Comparison of ENCODE assay signal across 15 cellular contexts in genomic region chr6:128505603-128506002, GRCh38. TPM values are rescaled to one million over a fixed set of nuclear protein-coding genes. Genes with fewer than 3 reads are reported as not detected.
DNase-seq lines count a peak whose midpoint lies in the region; ATAC-seq, FAIRE-seq and TF ChIP-seq lines count a peak whose summit lies in the region.
"Had no signal": no experiment of that assay in that cellular context is flagged by ENCODE, and none has a peak within 500 bp of the region (broad histone marks: within the 10 kb centered on the region; RNA-seq: fewer than 3 reads in every experiment).

No MANE protein-coding gene starts in this region.

- no peak overlapping the region for H3K4me3 Mint-ChIP-seq in chondrocyte (ENCODE audit: unreplicated experiment)
- no peak overlapping the region for H3K4me3 Mint-ChIP-seq in activated CD4-positive, alpha-beta T cell treated with anti-CD3 and anti-CD28 coated beads for 36 hours
- no peak overlapping the region for H3K4me3 Mint-ChIP-seq in CD4-positive, alpha-beta memory T cell
- H3K4me3 Mint-ChIP-seq: CD4-positive, alpha-beta T cell; HFFc6 had no signal

- peak overlapping the region; percentile 55 for H3K27ac Mint-ChIP-seq in chondrocyte (ENCODE audit: unreplicated experiment)
- H3K27ac Mint-ChIP-seq in activated CD4-positive, alpha-beta T cell treated with anti-CD3 and anti-CD28 coated beads for 36 hours: no peak overlapping the region
- H3K27ac Mint-ChIP-seq in CD4-positive, alpha-beta memory T cell: no peak overlapping the region
- H3K27ac Mint-ChIP-seq: CD4-positive, alpha-beta T cell; HFFc6 had no signal

- H4K20me1 ChIP-seq in HepG2 (ENCODE audit: insufficient read depth, low read length): no peaks in the 10 kb centered on the region

- H3K4me3 ChIP-seq in HepG2 (replicated peaks in 1 of 3; ENCODE audit: insufficient read depth in 1 of 3, low read depth in 2 of 3, low read length in 3 of 3) (peak overlapping the region; percentile 22 to 63 (median 60); a peak in 4 of 6 replicates), transverse colon (peak overlapping the region in 1 of 4 donors; percentile 4)
- no peak overlapping the region for H3K4me3 ChIP-seq in CD4-positive, alpha-beta memory T cell (ENCODE audit: low read length in 2 of 2)

- H3K36me3 ChIP-seq in HepG2 (replicated peaks in 1 of 2; ENCODE audit: control insufficient read depth in 1 of 2, insufficient read depth in 2 of 2, low read length in 2 of 2): no peaks in the 10 kb centered on the region
- no peaks in the 10 kb centered on the region for H3K36me3 ChIP-seq in transverse colon
- no peaks in the 10 kb centered on the region for H3K36me3 ChIP-seq in CD4-positive, alpha-beta memory T cell (ENCODE audit: insufficient read depth, low read length)

- peak overlapping the region; percentile 99 for H3K4me2 ChIP-seq in HepG2 (ENCODE audit: low read depth, low read length)

- TF ChIP-seq EP300 in HepG2 (IDR thresholded peaks at IDR 0.05; ENCODE audit: low read depth in 2 of 2, low read length in 2 of 2): peak in 1 of 2 experiments; percentile 74; a peak in 2 of 4 replicates
- TF ChIP-seq EP300 in HepG2 (CRISPR knock-in tag; IDR thresholded peaks at IDR 0.05; ENCODE audit: borderline replicate concordance): no peak
- TF ChIP-seq EP300 in transverse colon (IDR thresholded peaks at IDR 0.05; ENCODE audit: low read depth): no peak

- CTCF ChIA-PET in HepG2 (lab: Yijun Ruan, JAX; ENCODE audit: low intra/inter-chr PET ratio, low total read pairs): no interaction called here
- CTCF ChIA-PET in activated CD4-positive, alpha-beta T cell treated with anti-CD3 and anti-CD28 coated beads for 36 hours (lab: Charles Lee): no interaction called here
- CTCF ChIA-PET in CD4-positive, alpha-beta memory T cell (lab: Charles Lee; ENCODE audit: partially characterized antibody): interaction anchor here (0.6 to 1.2 kb wide), 2 partner anchors 11 to 15 kb away, joined by 4 to 5 read pairs; partner anchors contain the start of gene PTPRK

- POLR2A ChIA-PET in HepG2 (lab: Yijun Ruan, JAX): interaction anchor here (0.7 to 4.6 kb wide), 9 partner anchors 8 to 443 kb away, joined by 3 to 134 read pairs (median 4); partner anchors contain the start of gene PTPRK
- POLR2A ChIA-PET in activated CD4-positive, alpha-beta T cell treated with anti-CD3 and anti-CD28 coated beads for 36 hours (lab: Charles Lee): no interaction called here
- POLR2A ChIA-PET in CD4-positive, alpha-beta memory T cell (lab: Charles Lee; ENCODE audit: partially characterized antibody): no interaction called here

- peak overlapping the region; percentile 81 for H3K9ac ChIP-seq in HepG2 (ENCODE audit: insufficient read depth, low read depth, low read length)

- no peaks in the 10 kb centered on the region for H3K9me3 Mint-ChIP-seq in chondrocyte (ENCODE audit: low read depth)
- H3K9me3 Mint-ChIP-seq in activated CD4-positive, alpha-beta T cell treated with anti-CD3 and anti-CD28 coated beads for 36 hours (ENCODE audit: low read depth): no peaks in the 10 kb centered on the region
- H3K9me3 Mint-ChIP-seq in CD4-positive, alpha-beta memory T cell: no peaks in the 10 kb centered on the region
- H3K9me3 Mint-ChIP-seq: CD4-positive, alpha-beta T cell; HFFc6 had no signal

- peak; percentile 33 for ATAC-seq in GM19463 (IDR thresholded peaks at IDR 0.05; ENCODE audit: unreplicated experiment)
- peak; percentile 55 for ATAC-seq in HepG2
- no peak for ATAC-seq in HG03045 (IDR thresholded peaks at IDR 0.05; ENCODE audit: unreplicated experiment)
- no peak for ATAC-seq in HG03095 (IDR thresholded peaks at IDR 0.05; ENCODE audit: unreplicated experiment)
- no peak for ATAC-seq in activated CD4-positive, alpha-beta T cell treated with anti-CD3 and anti-CD28 coated beads for 36 hours

- TSS peak; percentile 3 for BruUV-seq in HepG2 (replicated peaks; lab: Mats Ljungman, UMichigan)

- H3K27ac ChIP-seq in HepG2 (ENCODE audit: extremely low read length, insufficient read depth, low read length) (peak overlapping the region; percentile 98), transverse colon (peak overlapping the region; percentile 32 to 82 (median 66))
- no peak overlapping the region for H3K27ac ChIP-seq in CD4-positive, alpha-beta memory T cell (ENCODE audit: low read depth, low read length)

- H3K4me1 ChIP-seq in HepG2 (ENCODE audit: insufficient read depth, low read length): peaks cover 100% of the 10 kb centered on the region
- H3K4me1 ChIP-seq in transverse colon: peaks cover 18 to 74% (median 47%) of the 10 kb centered on the region in 4 donors
- H3K4me1 ChIP-seq in CD4-positive, alpha-beta memory T cell (ENCODE audit: insufficient read depth, low read length): no peaks in the 10 kb centered on the region

- in situ Hi-C loops in HepG2 (cut with HindIII; ENCODE audit: extremely low pct_ligation_motif_present, low pct_unique_long_range_greater_than_20kb): no loop called here
- in situ Hi-C loops in transverse colon (cut with MboI; ENCODE audit: low pct_ligation_motif_present in 1 of 4, low pct_unique_long_range_greater_than_20kb in 1 of 4, low sequenced_read_pairs in 3 of 4): loop anchor here in 1 of 4 donors (25.0 kb wide), 1 partner anchor 168 kb away; no protein-coding TSS in a partner anchor

- H3K9me3 ChIP-seq in HepG2 (ENCODE audit: low read length) (no peaks in the 10 kb centered on the region), transverse colon (no peaks in the 10 kb centered on the region)
- H3K9me3 ChIP-seq in CD4-positive, alpha-beta memory T cell (ENCODE audit: control insufficient read depth in 1 of 2, low read length in 2 of 2): no peaks in the 10 kb centered on the region

- DNase-seq in chondrocyte (ENCODE audit: low spot score) (no peak), HepG2 (ENCODE audit: low spot score) (peak; percentile 85), transverse colon (no peak)
- no peak for DNase-seq in activated CD4-positive, alpha-beta T cell treated with anti-CD3 and anti-CD28 coated beads for 36 hours
- DNase-seq in CD4-positive, alpha-beta memory T cell: no peak
- DNase-seq: CD4-positive, alpha-beta T cell; GF-D8; HFFc6; Karpas-422; NCI-H1105 treated with DMSO at 0.1 percent for 48 hours; NCI-H1930; NCI-H510A had no signal

- intact Hi-C loops in HepG2 (cut with micrococcal nuclease; ENCODE audit: unreplicated experiment): loop anchor here (5.0 kb wide), 1 partner anchor 38 kb away; no protein-coding TSS in a partner anchor
- intact Hi-C loops in transverse colon (cut with DNase I; ENCODE audit: low total_unique reads): no loop called here
- intact Hi-C loops in activated CD4-positive, alpha-beta T cell treated with anti-CD3 and anti-CD28 coated beads for 36 hours (cut with DNase I, micrococcal nuclease): no loop called here
- intact Hi-C loops in CD4-positive, alpha-beta memory T cell (cut with micrococcal nuclease): no loop called here

- H2AFZ ChIP-seq in HepG2 (ENCODE audit: low read length): no peak overlapping the region

- H3K27me3 ChIP-seq in HepG2 (ENCODE audit: control insufficient read depth in 1 of 2, insufficient read depth in 2 of 2, low read length in 2 of 2) (no peaks in the 10 kb centered on the region), transverse colon (no peaks in the 10 kb centered on the region)
- H3K27me3 ChIP-seq in CD4-positive, alpha-beta memory T cell (ENCODE audit: insufficient read depth, low read length): no peaks in the 10 kb centered on the region

- WGBS in HepG2 (ENCODE audit: low lambda C conversion rate): 0% methylated on average over 2 of the region's 2 CpGs
- 17 to 54% methylated on average over 2 of the region's 2 CpGs for WGBS in transverse colon (ENCODE audit: low coverage in 1 of 2), 2 donors

- TF ChIP-seq CTCF in chondrocyte (IDR thresholded peaks at IDR 0.05) (no peak), HepG2 (CRISPR knock-in tag; IDR thresholded peaks at IDR 0.05) (no peak), transverse colon (IDR thresholded peaks at IDR 0.05) (no peak)

- no peaks in the 10 kb centered on the region for H3K27me3 Mint-ChIP-seq in chondrocyte (ENCODE audit: low read depth)
- H3K27me3 Mint-ChIP-seq in activated CD4-positive, alpha-beta T cell treated with anti-CD3 and anti-CD28 coated beads for 36 hours: peaks cover 3% of the 10 kb centered on the region
- peaks cover 3 to 6% of the 10 kb centered on the region in 2 donors for H3K27me3 Mint-ChIP-seq in CD4-positive, alpha-beta memory T cell

- H3K79me2 ChIP-seq in HepG2 (ENCODE audit: insufficient read depth, low read length): peaks cover 82% of the 10 kb centered on the region

- peaks cover 75% of the 10 kb centered on the region for H3K4me1 Mint-ChIP-seq in chondrocyte (ENCODE audit: low read depth)
- no peaks in the 10 kb centered on the region for H3K4me1 Mint-ChIP-seq in activated CD4-positive, alpha-beta T cell treated with anti-CD3 and anti-CD28 coated beads for 36 hours
- no peaks in the 10 kb centered on the region for H3K4me1 Mint-ChIP-seq in CD4-positive, alpha-beta memory T cell

- no peaks in the 10 kb centered on the region for H3K36me3 Mint-ChIP-seq in chondrocyte (ENCODE audit: low read depth)
- H3K36me3 Mint-ChIP-seq in activated CD4-positive, alpha-beta T cell treated with anti-CD3 and anti-CD28 coated beads for 36 hours (ENCODE audit: low read depth): no peaks in the 10 kb centered on the region
- no peaks in the 10 kb centered on the region for H3K36me3 Mint-ChIP-seq in CD4-positive, alpha-beta memory T cell

- no peak for TF ChIP-seq RAD21 in HepG2 (CRISPR knock-in tag; IDR thresholded peaks at IDR 0.05)

- FAIRE-seq in HepG2 (lab: Jason Lieb, UNC): peak; percentile 42

- peak; percentile 37 to 42; a peak in 2 of 4 replicates for TF ChIP-seq POLR2A in HepG2 (IDR thresholded peaks at IDR 0.05; ENCODE audit: insufficient read depth in 1 of 2, low read depth in 2 of 2, low read length in 2 of 2)
- TF ChIP-seq POLR2A in transverse colon (IDR thresholded peaks at IDR 0.05): no peak

RNA-seq across cellular contexts. Expression of gene PTPRK, which starts 14.8 kb away (rescaled TPM):
- total RNA-seq in chondrocyte (63.3 to 69.9 TPM (median 67.0 TPM) in 3 replicates), HepG2 (2016; rRNA removed; fragmentation: Illumina TruSeq; extraction: Trizol) (52.4 and 98.3 TPM in 2 replicates), transverse colon (100 to 1,000 TPM in 2 of 4 donors, 10 to 100 TPM in 2; 88.0 to 187 (median 136) TPM)
- 29.7 and 32.9 TPM in 2 replicates for total RNA-seq in HepG2 (2016; cell fraction: cytosol; rRNA removed; fragmentation: Illumina TruSeq; extraction: Trizol; ENCODE audit: low read depth)
- 47.0 and 86.4 TPM in 2 replicates for total RNA-seq in HepG2 (2016; cell fraction: insoluble cytoplasmic fraction; rRNA removed; fragmentation: Illumina TruSeq; extraction: Trizol)
- 36.9 and 39.5 TPM in 2 replicates for total RNA-seq in HepG2 (2016; cell fraction: membrane; rRNA removed; fragmentation: Illumina TruSeq; extraction: Trizol)
- 243 and 259 TPM in 2 replicates for total RNA-seq in HepG2 (2016; cell fraction: nucleus; rRNA removed; fragmentation: Illumina TruSeq; extraction: Trizol)
- polyA plus RNA-seq in HepG2 (2011; rRNA removed): 40.0 and 43.6 TPM in 2 replicates
- polyA plus RNA-seq in HepG2 (2011; cell fraction: cytosol; rRNA removed): 26.4 and 36.1 TPM in 2 replicates
- 57.3 and 62.4 TPM in 2 replicates for polyA plus RNA-seq in HepG2 (2011; cell fraction: nucleus; rRNA removed)
- polyA plus RNA-seq in HepG2 (2012): 74.2 and 81.5 TPM in 2 replicates
- polyA plus RNA-seq in HepG2 (2016; cell fraction: cytosol; fragmentation: Illumina TruSeq; extraction: Trizol; ENCODE audit: low read depth): 14.1 and 16.7 TPM in 2 replicates
- polyA plus RNA-seq in HepG2 (2016; cell fraction: insoluble cytoplasmic fraction; fragmentation: Illumina TruSeq; extraction: Trizol; ENCODE audit: low read depth): 36.4 and 38.2 TPM in 2 replicates
- 17.6 and 19.0 TPM in 2 replicates for polyA plus RNA-seq in HepG2 (2016; cell fraction: membrane; fragmentation: Illumina TruSeq; extraction: Trizol; ENCODE audit: low read depth)
- polyA plus RNA-seq in HepG2 (2016; cell fraction: nucleus; fragmentation: Illumina TruSeq; extraction: Trizol; ENCODE audit: insufficient read depth, low read depth): 68.4 and 81.3 TPM in 2 replicates
- polyA minus RNA-seq in HepG2 (2011; rRNA and poly(A)+ RNA removed; ENCODE audit: low replicate concordance): 19.5 and 154 TPM in 2 replicates
- polyA minus RNA-seq in HepG2 (2011; cell fraction: cytosol; rRNA and poly(A)+ RNA removed): 69.6 and 97.5 TPM in 2 replicates
- 726 and 816 TPM in 2 replicates for polyA minus RNA-seq in HepG2 (2011; cell fraction: nucleus; rRNA and poly(A)+ RNA removed)
- 1 to 10 TPM; 4.1 to 5.0 TPM for total RNA-seq in activated CD4-positive, alpha-beta T cell treated with anti-CD3 and anti-CD28 coated beads for 36 hours
- under 1 TPM; 0.47 to 0.61 TPM for total RNA-seq in CD4-positive, alpha-beta memory T cell
- 1 to 10 TPM in 1 of 2 donors, not detected in 1; 1.5 TPM for polyA plus RNA-seq in CD4-positive, alpha-beta memory T cell

Comparison
In these comparisons a context has a peak if more than half of its experiments do, and no peak if none do; other contexts are left out.
1. ATAC-seq: peak in GM19463 (single experiment) and HepG2 (single experiment); none in HG03045 (single experiment), HG03095 (single experiment) and activated CD4-positive, alpha-beta T cell treated with anti-CD3 and anti-CD28 coated beads for 36 hours (single experiment).
2. H3K4me3 ChIP-seq: peak in HepG2 (3 of 3); none in CD4-positive, alpha-beta memory T cell (0 of 2).
3. RNA of gene PTPRK, which starts 14.8 kb away (total RNA-seq): 88.0 to 187 TPM in transverse colon, 29.7 to 259 TPM in HepG2 and 63.3 to 69.9 TPM in chondrocyte; 4.1 to 5.0 TPM in activated CD4-positive, alpha-beta T cell treated with anti-CD3 and anti-CD28 coated beads for 36 hours and 0.47 to 0.61 TPM in CD4-positive, alpha-beta memory T cell; every median in the first group is over 4 times any median in the second.